8 cellular contexts compared by ENCODE assay signal in genomic region chr5:88502179-88503064, GRCh38.
A peak's percentile ranks its signal among the peaks of the same experiment; 100 is the strongest.
DNase-seq lines count a peak whose midpoint lies in the region; ATAC-seq, FAIRE-seq and TF ChIP-seq lines count a peak whose summit lies in the region.

No MANE protein-coding gene starts in this region.

- H3K9ac ChIP-seq in astrocyte (ENCODE audit: low read length), result peak overlapping the region; percentile 70

- H3K79me2 ChIP-seq in astrocyte (ENCODE audit: insufficient read depth, low read length), result no peaks in the 10 kb centered on the region

- peaks cover 23% of the 10 kb centered on the region for H3K27me3 Mint-ChIP-seq in astrocyte (ENCODE audit: low read depth, unreplicated experiment)

- H3K27ac Mint-ChIP-seq in astrocyte (ENCODE audit: unreplicated experiment), result no peak overlapping the region

- TF ChIP-seq CTCF in GM20000 (IDR thresholded peaks at IDR 0.05; ENCODE audit: extremely low read depth, missing control alignments) (no peak), astrocyte (IDR thresholded peaks at IDR 0.05; ENCODE audit: insufficient read depth, low read depth, low read length) (no peak)

- H3K27ac ChIP-seq in astrocyte (ENCODE audit: low read depth, low read length), result peak overlapping the region; percentile 20

- H4K20me1 ChIP-seq in astrocyte (ENCODE audit: insufficient read depth, low read length), result no peaks in the 10 kb centered on the region

- H3K9me3 ChIP-seq in astrocyte (ENCODE audit: insufficient read depth, low read depth, low read length), result no peaks in the 10 kb centered on the region
- H3K9me3 ChIP-seq in mononuclear cell (ENCODE audit: low read depth, low read length), result no peaks in the 10 kb centered on the region

- ATAC-seq in HG03520 (IDR thresholded peaks at IDR 0.05; ENCODE audit: unreplicated experiment), result peak; percentile 66

- peak overlapping the region; percentile 81 for H3K4me2 ChIP-seq in astrocyte (ENCODE audit: low read length)

- H3K36me3 ChIP-seq in astrocyte (ENCODE audit: insufficient read depth, low read length), result no peaks in the 10 kb centered on the region

- H3K9me3 Mint-ChIP-seq in astrocyte (ENCODE audit: unreplicated experiment), result peaks cover 6% of the 10 kb centered on the region

- H2AFZ ChIP-seq in astrocyte (ENCODE audit: low read depth, low read length), result peak overlapping the region; percentile 73

- no peaks in the 10 kb centered on the region for H3K36me3 Mint-ChIP-seq in astrocyte (ENCODE audit: low read depth, unreplicated experiment)

- no peak for FAIRE-seq in astrocyte (lab: Jason Lieb, UNC)

- DNase-seq in EL (peak; percentile 2), GM20000 (ENCODE audit: low spot score) (peak; percentile 38), astrocyte (ENCODE audit: low read depth) (peak; percentile 28), amniotic stem cell (lab: John Stamatoyannopoulos, UW) (no peak), NCI-H1092 treated with DMSO at 0.1 percent for 48 hours (lab: John Stamatoyannopoulos, UW) (no peak)
- no peak for DNase-seq in NK-92 treated with Interleukin-12 subunit alpha and Interleukin-12 subunit beta, amount 100 ng/mL, for 24 hours (lab: John Stamatoyannopoulos, UW)

- no peaks in the 10 kb centered on the region for H3K27me3 ChIP-seq in astrocyte (ENCODE audit: insufficient read depth, low read length)
- no peaks in the 10 kb centered on the region for H3K27me3 ChIP-seq in mononuclear cell (ENCODE audit: insufficient read depth, low read length)

- H3K4me1 ChIP-seq in astrocyte (ENCODE audit: insufficient read depth, low read length), result no peaks in the 10 kb centered on the region
- H3K4me1 ChIP-seq in mononuclear cell (ENCODE audit: insufficient read depth, low read length), result no peaks in the 10 kb centered on the region

- H3K4me3 Mint-ChIP-seq in astrocyte (ENCODE audit: unreplicated experiment), result no peak overlapping the region

- H3K4me1 Mint-ChIP-seq in astrocyte (ENCODE audit: low read depth, unreplicated experiment), result no peaks in the 10 kb centered on the region

- H3K4me3 ChIP-seq in astrocyte (ENCODE audit: insufficient read depth, low read depth, low read length) (peak overlapping the region; percentile 58), mononuclear cell (ENCODE audit: low read length) (peak overlapping the region; percentile 47)

Comparison
In these comparisons a context has a peak if more than half of its experiments do, and no peak if none do; other contexts are left out.
1. DNase-seq: peak in EL (single experiment), GM20000 (single experiment) and astrocyte (single experiment); none in NK-92 treated with Interleukin-12 subunit alpha and Interleukin-12 subunit beta, amount 100 ng/mL, for 24 hours (single experiment), amniotic stem cell (single experiment) and NCI-H1092 treated with DMSO at 0.1 percent for 48 hours (single experiment).